In the genomic region with DNA sequence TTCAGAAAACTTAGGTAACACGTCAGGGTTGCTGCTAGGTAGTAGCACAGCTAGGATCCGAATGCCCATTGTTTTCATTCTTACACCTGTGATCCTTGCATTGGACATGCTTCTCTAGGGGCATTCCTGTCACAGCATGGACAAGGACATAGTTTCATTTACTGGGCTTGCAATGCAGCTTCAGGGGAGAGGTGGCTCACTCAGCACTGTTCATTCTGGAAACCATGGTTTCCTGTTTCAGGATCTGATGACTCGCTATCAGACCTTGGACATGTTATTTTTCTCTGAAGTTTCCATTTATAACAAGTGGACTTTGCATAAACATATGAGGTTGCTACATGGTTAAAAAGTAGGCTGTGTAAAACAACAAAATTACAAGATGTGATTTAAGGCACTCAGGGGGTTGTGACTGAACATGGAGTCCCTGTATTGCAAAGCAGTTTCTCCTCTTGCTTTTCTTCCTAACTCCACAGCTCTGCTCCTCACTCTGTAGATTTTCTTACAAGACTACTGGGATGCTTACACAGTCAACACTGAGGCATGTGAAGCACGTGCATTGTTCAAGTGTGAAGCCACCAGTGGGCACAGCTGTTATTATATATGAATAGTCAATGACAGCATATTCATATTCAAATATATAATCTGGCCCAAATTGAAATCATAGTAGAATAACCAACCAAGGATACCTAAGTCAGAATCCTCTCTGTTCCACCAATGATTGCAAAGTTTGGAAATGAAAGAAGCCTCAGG, we compare ENCODE assay signal across 14 cellular contexts.
A peak's percentile ranks its signal among the peaks of the same experiment; 100 is the strongest.
DNase-seq lines count a peak whose midpoint lies in the region; ATAC-seq and TF ChIP-seq lines count a peak whose summit lies in the region.
"Had no signal": no experiment of that assay in that cellular context is flagged by ENCODE, and none has a peak within 500 bp of the region (broad histone marks: within the 10 kb centered on the region; RNA-seq: fewer than 3 reads in every experiment).

No MANE protein-coding gene starts in this region.

- no TSS peak for BruUV-seq in OCI-LY7 (replicated peaks; lab: Mats Ljungman, UMichigan)

- H3K9me3 ChIP-seq in OCI-LY7 (ENCODE audit: low read length), result no peaks in the 10 kb centered on the region

- no peaks in the 10 kb centered on the region for H4K20me1 ChIP-seq in OCI-LY7 (ENCODE audit: insufficient read depth, low read length)

- peaks cover 16% of the 10 kb centered on the region for H3K4me1 ChIP-seq in OCI-LY7 (ENCODE audit: insufficient read depth, low read length, poor library complexity, severe bottlenecking)

- CTCF ChIA-PET in OCI-LY7 (lab: Charles Lee; ENCODE audit: unreplicated experiment), result no interaction called here

- H2AFZ ChIP-seq in OCI-LY7 (ENCODE audit: low read length), result no peak overlapping the region

- TF ChIP-seq CTCF in fibroblast of mammary gland (conservative IDR thresholded peaks at IDR 0.05; ENCODE audit: control insufficient read depth, insufficient read depth, low read depth, low read length) (no peak), OCI-LY7 (conservative IDR thresholded peaks at IDR 0.05; ENCODE audit: low read length) (no peak)

- H3K9me2 ChIP-seq in OCI-LY7 (ENCODE audit: insufficient read depth, low read length), result no peaks in the 10 kb centered on the region

- peak; percentile 64 for DNase-seq in EL
- peak; percentile 15 for DNase-seq in NCI-H69 (lab: John Stamatoyannopoulos, UW)
- DNase-seq in fibroblast of mammary gland (ENCODE audit: low read depth), result peak; percentile 72
- DNase-seq in skeletal muscle cell (ENCODE audit: low read depth), result peak; percentile 26
- DNase-seq in medulla oblongata (ENCODE audit: extremely low spot score), result no peak
- no peak for DNase-seq in OCI-LY7 (ENCODE audit: low spot score)
- no peak for DNase-seq in effector memory CD8-positive, alpha-beta T cell
- DNase-seq: activated CD4-positive, alpha-beta memory T cell treated with anti-CD3 and anti-CD28 coated beads for 36 hours; activated naive CD4-positive, alpha-beta T cell; CD4-positive, alpha-beta memory T cell; cerebellar nuclear complex; NCI-H1048; NCI-H510A treated with DMSO at 0.1 percent for 48 hours had no signal

- no peaks in the 10 kb centered on the region for H3K9me3 Mint-ChIP-seq in effector memory CD8-positive, alpha-beta T cell
- H3K9me3 Mint-ChIP-seq: activated CD4-positive, alpha-beta memory T cell treated with anti-CD3 and anti-CD28 coated beads for 36 hours had no signal

- no peaks in the 10 kb centered on the region for H3K79me2 ChIP-seq in OCI-LY7 (ENCODE audit: insufficient read depth, low read depth, low read length)

- H3K4me2 ChIP-seq in OCI-LY7 (ENCODE audit: low read length), result no peak overlapping the region

- H3K4me3 ChIP-seq in fibroblast of mammary gland (ENCODE audit: control insufficient read depth, low read depth, low read length), result no peak overlapping the region
- no peak overlapping the region for H3K4me3 ChIP-seq in skeletal muscle cell (ENCODE audit: low read depth, low read length)
- H3K4me3 ChIP-seq in OCI-LY7 (ENCODE audit: low read depth, low read length, poor library complexity, severe bottlenecking), result no peak overlapping the region

- H3K36me3 Mint-ChIP-seq in effector memory CD8-positive, alpha-beta T cell (ENCODE audit: insufficient read depth), result no peaks in the 10 kb centered on the region
- H3K36me3 Mint-ChIP-seq: activated CD4-positive, alpha-beta memory T cell treated with anti-CD3 and anti-CD28 coated beads for 36 hours; CD4-positive, alpha-beta memory T cell had no signal

- H3K27ac Mint-ChIP-seq in effector memory CD8-positive, alpha-beta T cell, result no peak overlapping the region
- H3K27ac Mint-ChIP-seq: activated CD4-positive, alpha-beta memory T cell treated with anti-CD3 and anti-CD28 coated beads for 36 hours; CD4-positive, alpha-beta memory T cell had no signal

- H3K4me3 Mint-ChIP-seq in effector memory CD8-positive, alpha-beta T cell, result no peak overlapping the region
- H3K4me3 Mint-ChIP-seq: activated CD4-positive, alpha-beta memory T cell treated with anti-CD3 and anti-CD28 coated beads for 36 hours; CD4-positive, alpha-beta memory T cell had no signal

- H3K27ac ChIP-seq in OCI-LY7 (ENCODE audit: low read depth, low read length, poor library complexity, severe bottlenecking), result no peak overlapping the region

- no peak for ATAC-seq in GM21786 (IDR thresholded peaks at IDR 0.05; ENCODE audit: unreplicated experiment)
- ATAC-seq in effector memory CD8-positive, alpha-beta T cell (replicated peaks), result no peak

- H3K27me3 Mint-ChIP-seq in effector memory CD8-positive, alpha-beta T cell, result peaks cover 12 to 22% of the 10 kb centered on the region in 2 donors

- no peaks in the 10 kb centered on the region for H3K36me3 ChIP-seq in OCI-LY7 (ENCODE audit: insufficient read depth, low read length)

- H3K4me1 Mint-ChIP-seq in effector memory CD8-positive, alpha-beta T cell (ENCODE audit: low read depth in 2 of 2), result peaks cover 0 to 3% of the 10 kb centered on the region in 2 donors

- intact Hi-C loops in OCI-LY7 (cut with micrococcal nuclease; ENCODE audit: unreplicated experiment), result no loop called here

- POLR2A ChIA-PET in OCI-LY7 (lab: Charles Lee), result interaction anchor here (0.6 to 1.4 kb wide), 3 partner anchors 9 to 137 kb away, joined by 3 read pairs; no protein-coding TSS in a partner anchor

Comparison
In these comparisons a context has a peak if more than half of its experiments do, and no peak if none do; other contexts are left out.
1. DNase-seq: peak in EL (single experiment), NCI-H69 (single experiment), fibroblast of mammary gland (single experiment) and skeletal muscle cell (single experiment); none in medulla oblongata (single experiment), OCI-LY7 (single experiment) and effector memory CD8-positive, alpha-beta T cell (0 of 3).